Comparison of ENCODE assay signal across 9 cellular contexts in the genomic region with DNA sequence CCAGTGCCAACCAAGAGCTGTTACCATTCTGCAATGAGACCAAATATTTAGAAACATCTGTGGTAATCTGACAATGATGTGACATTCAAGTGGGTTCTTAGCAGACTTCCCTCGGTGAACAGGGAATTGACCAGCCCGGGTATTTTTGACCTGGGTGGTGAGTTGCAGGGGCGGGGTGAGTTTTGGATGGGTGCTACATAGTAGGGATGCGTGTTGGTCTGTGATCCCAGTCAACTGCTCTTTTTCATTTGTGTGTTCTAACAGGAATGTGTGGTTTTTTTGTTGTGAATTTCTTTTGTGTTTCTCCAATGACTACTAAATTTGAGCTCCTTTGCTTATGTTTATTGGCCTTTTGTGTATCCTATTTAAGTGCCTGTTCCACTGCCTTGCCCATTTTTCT.
"Had no signal": no experiment of that assay in that cellular context is flagged by ENCODE, and none has a peak within 500 bp of the region (broad histone marks: within the 10 kb centered on the region; RNA-seq: fewer than 3 reads in every experiment).

No MANE protein-coding gene starts in this region.

- H3K4me3 ChIP-seq: GM23248, GM23338, HAP-1 had no signal

- H3K36me3 ChIP-seq: HAP-1 had no signal

- DNase-seq: GM23248, GOT3, H7, H9, HCEC 1CT, HFFc6 had no signal

- H3K4me3 Mint-ChIP-seq: GM23338, H9, HFFc6 had no signal

- ATAC-seq: GM23338, HCT116 had no signal

- H3K9me3 ChIP-seq: HAP-1 had no signal

- H3K27ac Mint-ChIP-seq: GM23338, H9, HFFc6 had no signal

- H3K27ac ChIP-seq: GM23248 had no signal
